1 cellular context compared by ENCODE assay signal in the genomic region with DNA sequence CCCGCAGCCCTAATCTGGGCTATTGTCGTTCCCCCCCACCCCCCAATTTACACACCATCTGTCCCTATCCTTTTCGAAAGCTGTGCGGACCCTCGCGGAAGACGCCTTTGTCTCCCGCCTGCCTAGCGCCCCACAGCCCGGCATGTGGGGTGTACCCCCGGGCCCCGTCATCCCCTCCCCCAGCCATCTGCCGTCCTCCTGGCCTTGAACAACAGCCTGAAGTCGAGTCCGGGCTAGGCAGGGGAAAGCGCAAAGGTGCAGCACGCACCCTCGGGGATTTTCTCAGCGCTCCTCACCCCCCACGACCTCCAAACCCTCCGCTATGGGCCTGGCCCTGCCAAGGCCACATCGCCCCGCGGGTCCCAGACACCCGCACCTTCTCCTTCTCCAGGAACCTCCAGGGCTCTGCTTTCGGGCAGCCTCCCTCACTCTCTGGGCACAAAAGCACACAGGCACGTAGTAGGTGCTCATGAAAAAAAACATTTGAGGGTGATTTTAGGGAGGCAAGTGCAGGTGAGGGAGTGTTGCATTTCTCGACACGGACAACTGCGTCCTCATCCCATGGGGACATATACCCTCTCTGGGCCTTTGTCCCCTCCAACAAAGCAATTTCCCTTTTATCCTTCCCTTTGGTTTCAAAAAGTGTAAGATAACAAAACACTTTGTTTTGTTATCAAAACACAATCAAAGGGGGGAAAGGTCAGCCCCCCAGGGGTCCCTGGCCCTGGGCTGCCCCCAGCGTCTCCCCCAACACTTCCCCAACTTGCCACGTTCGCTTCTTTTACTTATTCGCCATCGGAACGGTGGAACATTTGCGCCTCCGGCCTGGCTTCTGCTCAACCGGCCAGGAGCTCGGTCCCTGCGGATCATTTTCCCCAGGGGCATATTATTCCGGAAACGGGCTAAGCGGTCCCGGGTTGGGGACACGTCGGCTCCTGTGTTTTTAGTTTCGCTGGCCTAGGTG.
TF ChIP-seq lines count a peak whose summit lies in the region.

No MANE protein-coding gene starts in this region.

TF ChIP-seq in endothelial cell of umbilical vein, 7 proteins besides CTCF, POLR2A, EP300 and RAD21:
- TF ChIP-seq, protein P1, sequence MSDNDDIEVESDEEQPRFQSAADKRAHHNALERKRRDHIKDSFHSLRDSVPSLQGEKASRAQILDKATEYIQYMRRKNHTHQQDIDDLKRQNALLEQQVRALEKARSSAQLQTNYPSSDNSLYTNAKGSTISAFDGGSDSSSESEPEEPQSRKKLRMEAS (IDR thresholded peaks at IDR 0.05; ENCODE audit: insufficient read depth, insufficient read length): no peak
- TF ChIP-seq POLR2AphosphoS5 (IDR thresholded peaks at IDR 0.05; ENCODE audit: insufficient read depth, low read depth, low read length): no peak
- peak; percentile 83 for TF ChIP-seq EZH2 (IDR thresholded peaks at IDR 0.05; ENCODE audit: borderline replicate concordance, low read depth, low read length, severe bottlenecking)
